In the genomic region with DNA sequence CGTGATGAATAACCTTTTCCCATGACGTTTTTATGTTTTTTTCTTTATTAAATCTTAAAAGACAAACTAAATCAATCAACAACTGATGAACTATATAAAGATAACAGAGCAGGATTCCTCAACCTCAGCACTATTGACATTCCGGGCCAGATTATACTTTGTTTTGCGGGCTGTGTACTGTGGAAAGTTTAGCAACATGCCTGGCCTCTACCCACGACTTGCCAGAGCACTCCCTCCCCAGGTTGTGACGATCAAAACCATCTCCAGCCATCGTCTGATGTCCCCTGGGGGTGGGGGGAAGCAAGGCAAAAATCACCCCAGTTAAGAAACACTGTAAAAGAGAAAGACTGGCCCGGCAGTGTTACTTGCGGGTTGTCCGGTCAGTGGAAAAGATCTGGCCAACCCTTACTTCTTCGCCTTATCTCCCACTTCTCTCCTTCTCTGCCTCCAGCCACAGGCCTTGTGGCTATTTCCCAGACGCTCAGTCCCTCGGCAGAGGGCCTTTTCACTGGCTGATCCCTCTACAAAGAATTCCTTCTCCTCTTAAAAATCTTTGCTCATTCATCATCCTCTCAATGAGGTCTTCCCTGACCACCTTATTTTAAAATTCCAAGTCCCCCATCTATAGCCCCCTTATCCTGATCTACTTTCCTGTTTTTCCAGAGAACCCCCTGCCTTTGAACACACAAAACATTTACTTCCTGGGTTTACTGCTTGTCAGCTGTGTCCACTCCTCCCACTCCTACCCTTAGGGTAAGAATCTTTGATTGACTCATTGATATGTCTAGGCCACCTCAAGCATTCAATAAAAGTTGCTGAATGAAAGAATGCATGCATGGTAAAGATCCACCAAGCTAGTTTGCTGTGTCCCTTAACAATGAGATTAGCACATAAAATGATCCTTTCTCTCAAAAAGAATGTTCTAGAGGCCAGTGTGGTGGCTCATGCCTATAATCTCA, we compare ENCODE assay signal across 1 cellular context.
TF ChIP-seq lines count a peak whose summit lies in the region.

No MANE protein-coding gene starts in this region.

TF ChIP-seq in K562, 482 proteins besides CTCF, POLR2A, EP300 and RAD21:
- TF ChIP-seq FOXP1 (CRISPR knock-in tag; IDR thresholded peaks at IDR 0.05) (no peak), ESRRB (CRISPR knock-in tag; IDR thresholded peaks at IDR 0.05; ENCODE audit: borderline replicate concordance) (no peak), ELF1 (tag; IDR thresholded peaks at IDR 0.05) (0 out of 2 replicates have a peak, but pooled peaks have one; percentile 29), KDM1A (IDR thresholded peaks at IDR 0.05) (peak in 1 of 2 experiments; percentile 35; a peak in 1 of 4 replicates), MTA1 (IDR thresholded peaks at IDR 0.05; ENCODE audit: borderline replicate concordance) (no peak), FOXK2 (conservative IDR thresholded peaks at IDR 0.05 in 1 of 2, IDR thresholded peaks at IDR 0.05 in 1 of 2; ENCODE audit: low read depth in 2 of 2) (peak in 1 of 2 experiments; percentile 12; a peak in 1 of 4 replicates), SNRNP70 (optimal IDR thresholded peaks at IDR 0.05; ENCODE audit: low read depth, low read length) (no peak)
- TF ChIP-seq, protein P1, sequence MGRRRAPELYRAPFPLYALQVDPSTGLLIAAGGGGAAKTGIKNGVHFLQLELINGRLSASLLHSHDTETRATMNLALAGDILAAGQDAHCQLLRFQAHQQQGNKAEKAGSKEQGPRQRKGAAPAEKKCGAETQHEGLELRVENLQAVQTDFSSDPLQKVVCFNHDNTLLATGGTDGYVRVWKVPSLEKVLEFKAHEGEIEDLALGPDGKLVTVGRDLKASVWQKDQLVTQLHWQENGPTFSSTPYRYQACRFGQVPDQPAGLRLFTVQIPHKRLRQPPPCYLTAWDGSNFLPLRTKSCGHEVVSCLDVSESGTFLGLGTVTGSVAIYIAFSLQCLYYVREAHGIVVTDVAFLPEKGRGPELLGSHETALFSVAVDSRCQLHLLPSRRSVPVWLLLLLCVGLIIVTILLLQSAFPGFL (CRISPR knock-in tag; IDR thresholded peaks at IDR 0.05), result no peak
